1 cellular context compared by ENCODE assay signal in the genomic region with DNA sequence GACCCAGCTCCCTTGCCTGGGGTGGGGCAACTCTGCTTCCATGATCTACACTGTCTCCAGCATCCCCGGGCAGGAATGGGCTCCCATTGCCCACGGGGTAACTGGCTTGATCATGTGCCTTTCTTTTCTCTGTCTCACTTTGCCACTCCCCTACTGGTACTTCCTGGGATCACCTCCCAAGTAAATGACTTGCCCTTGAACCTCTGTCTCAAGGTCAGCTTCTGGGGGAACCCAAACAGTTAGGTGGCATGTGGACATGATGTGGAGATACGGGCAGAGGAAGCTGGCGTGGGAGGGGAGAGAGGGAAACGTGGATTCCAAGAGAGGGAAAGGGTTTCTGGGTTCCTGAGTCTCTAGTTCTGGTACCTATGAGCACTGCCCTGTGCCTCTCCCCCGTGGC.
TF ChIP-seq lines count a peak whose summit lies in the region.

No MANE protein-coding gene starts in this region.

TF ChIP-seq in GM23338, 12 proteins besides CTCF, POLR2A, EP300 and RAD21 (continued from another document):
- TF ChIP-seq ZNF462 (CRISPR knock-in tag; IDR thresholded peaks at IDR 0.05) = no peak
- TF ChIP-seq CREB1 (CRISPR knock-in tag; IDR thresholded peaks at IDR 0.05; ENCODE audit: low read depth) = no peak
- TF ChIP-seq POLR2AphosphoS5 (IDR thresholded peaks at IDR 0.05; ENCODE audit: low read depth) = no peak
- TF ChIP-seq ZNF331 (CRISPR knock-in tag; IDR thresholded peaks at IDR 0.05; ENCODE audit: low read depth) = no peak
- TF ChIP-seq ZNF114 (CRISPR knock-in tag; IDR thresholded peaks at IDR 0.05) = no peak
